1 cellular context compared by ENCODE assay signal in genomic region chr1:202184750-202185460, GRCh38.
TF ChIP-seq lines count a peak whose summit lies in the region.

No MANE protein-coding gene starts in this region.

TF ChIP-seq in GM12878, 131 proteins besides CTCF, POLR2A, EP300 and RAD21:
- TF ChIP-seq IKZF2 (IDR thresholded peaks at IDR 0.05) (peak in 1 of 2 experiments; percentile 32; a peak in 1 of 4 replicates), IKZF1 (conservative IDR thresholded peaks at IDR 0.05) (peak; percentile 72), PAX5 (IDR thresholded peaks at IDR 0.05; ENCODE audit: borderline replicate concordance, low read depth, low read length) (no peak), SMC3 (IDR thresholded peaks at IDR 0.05; ENCODE audit: borderline replicate concordance, low read length) (peak; percentile 45; the same call in 1 of the 2 replicates), ESRRA (IDR thresholded peaks at IDR 0.05; ENCODE audit: low read length) (no peak), JUND (IDR thresholded peaks at IDR 0.05; ENCODE audit: low read depth, low read length) (no peak), EED (IDR thresholded peaks at IDR 0.05; ENCODE audit: low read depth) (peak; percentile 65), YY1 (IDR thresholded peaks at IDR 0.05; ENCODE audit: low read depth, low read length) (peak; percentile 54; the same call in 1 of the 2 replicates)
